Comparison of ENCODE assay signal across 21 cellular contexts in genomic region chr10:124653311-124653710, GRCh38.
DNase-seq lines count a peak whose midpoint lies in the region; ATAC-seq, FAIRE-seq and TF ChIP-seq lines count a peak whose summit lies in the region.
"Had no signal": no experiment of that assay in that cellular context is flagged by ENCODE, and none has a peak within 500 bp of the region (broad histone marks: within the 10 kb centered on the region; RNA-seq: fewer than 3 reads in every experiment).

No MANE protein-coding gene starts in this region.

- peak overlapping the region in 2 of 8 donors; percentile 13 to 51 for H3K4me3 Mint-ChIP-seq in CD4-positive, alpha-beta memory T cell
- H3K4me3 Mint-ChIP-seq in central memory CD8-positive, alpha-beta T cell, result no peak overlapping the region
- no peak overlapping the region for H3K4me3 Mint-ChIP-seq in GM23338

- H3K27me3 ChIP-seq in CD4-positive, alpha-beta memory T cell (ENCODE audit: insufficient read depth, low read length), result no peaks in the 10 kb centered on the region
- H3K27me3 ChIP-seq in stomach (no peaks in the 10 kb centered on the region), GM23338 (ENCODE audit: insufficient read depth) (no peaks in the 10 kb centered on the region)
- H3K27me3 ChIP-seq: ascending aorta, colonic mucosa, ovary had no signal

- POLR2A ChIA-PET in CD4-positive, alpha-beta memory T cell (lab: Charles Lee; ENCODE audit: partially characterized antibody), result interaction anchor here (0.7 to 15.2 kb wide), 9 partner anchors 16 to 88 kb away, joined by 3 to 439 read pairs (median 5); no protein-coding TSS in a partner anchor

- no peak overlapping the region for H2AFZ ChIP-seq in GM23338
- H2AFZ ChIP-seq: GM23248 had no signal

- H3K36me3 Mint-ChIP-seq in CD4-positive, alpha-beta memory T cell, result peaks cover 5 to 25% of the 10 kb centered on the region in 2 donors
- H3K36me3 Mint-ChIP-seq in central memory CD8-positive, alpha-beta T cell (ENCODE audit: insufficient read depth), result peaks cover 44% of the 10 kb centered on the region
- no peaks in the 10 kb centered on the region for H3K36me3 Mint-ChIP-seq in GM23338 (ENCODE audit: low read depth)

- CTCF ChIA-PET in CD4-positive, alpha-beta memory T cell (lab: Charles Lee; ENCODE audit: partially characterized antibody), result interaction anchor here (0.9 to 10.6 kb wide), 4 partner anchors 19 to 81 kb away, joined by 3 to 200 read pairs (median 4); no protein-coding TSS in a partner anchor

- H3K36me3 ChIP-seq in CD4-positive, alpha-beta memory T cell (ENCODE audit: insufficient read depth, low read length), result peaks cover 7% of the 10 kb centered on the region
- H3K36me3 ChIP-seq in kidney (ENCODE audit: control insufficient read depth in 1 of 2, insufficient read depth in 2 of 2, low read length in 2 of 2), result peaks cover 0 to 4% of the 10 kb centered on the region in 2 donors
- H3K36me3 ChIP-seq in stomach, result peaks cover 0 to 10% (median 5%) of the 10 kb centered on the region in 4 donors
- no peaks in the 10 kb centered on the region for H3K36me3 ChIP-seq in GM23338 (ENCODE audit: insufficient read depth)
- H3K36me3 ChIP-seq: ascending aorta, colonic mucosa, ovary had no signal

- no peak for ATAC-seq in central memory CD8-positive, alpha-beta T cell (replicated peaks; ENCODE audit: extremely low read depth, poor library complexity, severe bottlenecking)
- ATAC-seq in GM23338, result no peak
- ATAC-seq: activated CD4-positive, CD25-positive, alpha-beta regulatory T cell treated with anti-CD3 and anti-CD28 coated beads, Interleukin-2, amount 50 U/mL, for 24 hours had no signal

- peaks cover 74 to 98% (median 91%) of the 10 kb centered on the region in 4 donors for H3K4me1 Mint-ChIP-seq in CD4-positive, alpha-beta memory T cell
- H3K4me1 Mint-ChIP-seq in central memory CD8-positive, alpha-beta T cell, result peaks cover 93% of the 10 kb centered on the region
- peaks cover 43% of the 10 kb centered on the region for H3K4me1 Mint-ChIP-seq in GM23338

- no peak for FAIRE-seq in kidney (lab: Jason Lieb, UNC)
- FAIRE-seq: G401.6, GM12891 had no signal

- no peak overlapping the region for H3K4me2 ChIP-seq in GM23338

- H3K4me1 ChIP-seq in CD4-positive, alpha-beta memory T cell (ENCODE audit: insufficient read depth, low read length), result peaks cover 98% of the 10 kb centered on the region
- H3K4me1 ChIP-seq in kidney (ENCODE audit: control insufficient read depth in 1 of 2, insufficient read depth in 1 of 2, low read depth in 1 of 2, low read length in 2 of 2) (peaks cover 24 to 40% of the 10 kb centered on the region in 2 donors), stomach (peaks cover 42 to 96% (median 58%) of the 10 kb centered on the region in 4 donors), GM23338 (ENCODE audit: insufficient read depth) (peaks cover 13% of the 10 kb centered on the region)

- no peak for TF ChIP-seq POLR2A in stomach (IDR thresholded peaks at IDR 0.05)

- H3K27ac ChIP-seq in CD4-positive, alpha-beta memory T cell (ENCODE audit: low read depth, low read length), result peak overlapping the region; percentile 79
- peak overlapping the region; percentile 33 to 42 for H3K27ac ChIP-seq in kidney (ENCODE audit: low read depth in 2 of 2, low read length in 2 of 2)
- peak overlapping the region; percentile 4 to 72 (median 45) for H3K27ac ChIP-seq in stomach
- no peak overlapping the region for H3K27ac ChIP-seq in GM23338 (ENCODE audit: low read depth)
- H3K27ac ChIP-seq: colonic mucosa, GM23248 had no signal

- peak overlapping the region; percentile 57 to 97 (median 90) for H3K27ac Mint-ChIP-seq in CD4-positive, alpha-beta memory T cell
- H3K27ac Mint-ChIP-seq in central memory CD8-positive, alpha-beta T cell (ENCODE audit: low read depth), result peak overlapping the region; percentile 99
- H3K27ac Mint-ChIP-seq in GM23338, result no peak overlapping the region

- 78 to 83% (median 81%) methylated on average over 6 to 7 of the region's 7 CpGs for WGBS in stomach, 5 donors

- no peaks in the 10 kb centered on the region for H3K9me2 ChIP-seq in GM23338 (ENCODE audit: insufficient read depth)

- H3K9me3 ChIP-seq in CD4-positive, alpha-beta memory T cell (ENCODE audit: control insufficient read depth in 1 of 2, low read length in 2 of 2), result no peaks in the 10 kb centered on the region
- no peaks in the 10 kb centered on the region for H3K9me3 ChIP-seq in kidney (ENCODE audit: control insufficient read depth in 1 of 2, low read length in 2 of 2)
- H3K9me3 ChIP-seq in stomach, result no peaks in the 10 kb centered on the region
- H3K9me3 ChIP-seq: ascending aorta, colonic mucosa, ovary had no signal

- H4K20me1 ChIP-seq in GM23338 (replicated peaks; ENCODE audit: insufficient read depth), result no peaks in the 10 kb centered on the region

- H3F3A ChIP-seq in GM23338 (replicated peaks; ENCODE audit: low read depth), result no peaks in the 10 kb centered on the region

- TF ChIP-seq CTCF in kidney (IDR thresholded peaks at IDR 0.05; ENCODE audit: borderline replicate concordance, extremely low read depth, insufficient read depth) (no peak), stomach (IDR thresholded peaks at IDR 0.05) (no peak), GM23338 (conservative IDR thresholded peaks at IDR 0.05; ENCODE audit: low read depth in 2 of 2) (no peak)

- no peak for TF ChIP-seq EP300 in stomach (IDR thresholded peaks at IDR 0.05)

- no peak overlapping the region for H3K4me3 ChIP-seq in CD4-positive, alpha-beta memory T cell (ENCODE audit: low read length in 2 of 2)
- H3K4me3 ChIP-seq in kidney (ENCODE audit: low read length in 2 of 2) (no peak overlapping the region), stomach (no peak overlapping the region), GM23338 (no peak overlapping the region)
- H3K4me3 ChIP-seq: ascending aorta, colonic mucosa, GM23248, ovary had no signal

- no peaks in the 10 kb centered on the region for H3K9me3 Mint-ChIP-seq in CD4-positive, alpha-beta memory T cell
- H3K9me3 Mint-ChIP-seq in central memory CD8-positive, alpha-beta T cell, result no peaks in the 10 kb centered on the region
- H3K9me3 Mint-ChIP-seq in GM23338, result no peaks in the 10 kb centered on the region; the same call in 2 of the 3 replicates

- DNase-seq in CD4-positive, alpha-beta memory T cell, result no peak
- DNase-seq in central memory CD8-positive, alpha-beta T cell (ENCODE audit: low spot score in 2 of 2), result no peak
- DNase-seq in kidney, result no peak
- no peak for DNase-seq in stomach
- no peak for DNase-seq in GM23338 (ENCODE audit: low spot score)
- DNase-seq in HuH-7.5 (ENCODE audit: low spot score), result no peak
- no peak for DNase-seq in NCI-H82 treated with DMSO at 0.1 percent for 48 hours (lab: John Stamatoyannopoulos, UW; ENCODE audit: unreplicated experiment)
- DNase-seq in activated naive CD4-positive, alpha-beta T cell treated with anti-CD3 and anti-CD28 coated beads, Interleukin-2, amount 50 U/mL, for 16 hours, result no peak
- DNase-seq: activated CD8-positive, alpha-beta memory T cell treated with anti-CD3 and anti-CD28 coated beads, Interleukin-2, amount 50 U/mL, for 48 hours; activated naive CD4-positive, alpha-beta T cell; Calu3; colonic mucosa; glutamatergic neuron; GM23248; NCI-H1436 treated with DMSO at 0.1 percent for 48 hours; NCI-H2227 treated with DMSO at 0.1 percent for 48 hours; ovary had no signal

- H3K9ac ChIP-seq in kidney (ENCODE audit: low read length in 2 of 2), result no peak overlapping the region
- H3K9ac ChIP-seq: GM23248 had no signal

- intact Hi-C loops in CD4-positive, alpha-beta memory T cell (cut with micrococcal nuclease), result no loop called here
- intact Hi-C loops in kidney (cut with DNase I) (no loop called here), stomach (cut with DNase I; ENCODE audit: low total_unique reads) (no loop called here)

- H3K79me2 ChIP-seq in GM23338 (replicated peaks; ENCODE audit: insufficient read depth), result no peaks in the 10 kb centered on the region

- no peaks in the 10 kb centered on the region for H3K27me3 Mint-ChIP-seq in CD4-positive, alpha-beta memory T cell
- no peaks in the 10 kb centered on the region for H3K27me3 Mint-ChIP-seq in central memory CD8-positive, alpha-beta T cell
- H3K27me3 Mint-ChIP-seq in GM23338 (ENCODE audit: insufficient read depth, low read depth, poor library complexity), result peaks cover 3% of the 10 kb centered on the region

TF ChIP-seq in GM23338, 12 proteins besides CTCF, POLR2A, EP300 and RAD21 (continues in another document):
- TF ChIP-seq REST (IDR thresholded peaks at IDR 0.05; ENCODE audit: unreplicated experiment), result no peak
- no peak for TF ChIP-seq ETS1 (IDR thresholded peaks at IDR 0.05)
- no peak for TF ChIP-seq STAT1 (IDR thresholded peaks at IDR 0.05; ENCODE audit: unreplicated experiment)
